8 cellular contexts compared by ENCODE assay signal in the genomic region with DNA sequence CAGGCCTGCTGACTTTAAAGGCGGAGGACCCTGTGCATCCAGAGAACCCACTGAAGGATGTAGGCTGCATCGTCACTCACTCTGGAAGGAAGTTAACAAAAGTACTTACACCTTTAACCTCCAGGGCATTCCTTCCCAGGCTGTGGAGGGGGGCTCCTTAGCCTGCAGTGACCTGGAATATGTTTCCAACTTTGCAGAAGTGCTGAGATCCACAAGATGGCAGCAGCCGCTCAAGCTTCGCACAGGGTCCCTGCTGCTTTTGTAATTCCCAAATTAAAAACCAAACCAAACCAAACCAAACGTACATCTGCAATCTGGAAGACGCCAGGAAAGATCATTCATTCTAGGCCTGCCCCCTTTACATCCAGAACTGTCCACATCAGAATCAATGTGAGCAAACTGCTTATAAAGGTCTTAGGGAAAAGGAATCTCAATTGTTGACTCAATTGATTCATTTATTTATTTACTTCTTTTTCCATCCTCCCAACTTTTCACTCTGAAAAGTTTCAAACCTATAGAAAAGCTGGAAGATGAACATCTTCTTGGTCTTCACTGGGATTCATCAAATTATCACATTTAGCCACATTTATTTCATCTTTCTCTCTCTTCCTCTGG.
DNase-seq lines count a peak whose midpoint lies in the region; ATAC-seq, FAIRE-seq and TF ChIP-seq lines count a peak whose summit lies in the region.

No MANE protein-coding gene starts in this region.

- no peak overlapping the region for H2BK12ac ChIP-seq in neuronal stem cell (ENCODE audit: low read length)

- intact Hi-C loops in esophagus squamous epithelium (cut with DNase I), result no loop called here

- H3K4me2 ChIP-seq in neuronal stem cell (ENCODE audit: insufficient read depth, low read length, poor library complexity, severe bottlenecking), result no peak overlapping the region

- H3K4me1 ChIP-seq in esophagus squamous epithelium, result no peaks in the 10 kb centered on the region
- peaks cover 0 to 3% of the 10 kb centered on the region in 2 donors for H3K4me1 ChIP-seq in neuronal stem cell (ENCODE audit: control insufficient read depth in 2 of 2, insufficient read depth in 1 of 2, low read depth in 1 of 2, low read length in 2 of 2)

- H3K23ac ChIP-seq in neuronal stem cell (ENCODE audit: low read depth, low read length, poor library complexity), result no peak overlapping the region

- no peak overlapping the region for H3K18ac ChIP-seq in neuronal stem cell (ENCODE audit: low read length)

- H3K14ac ChIP-seq in neuronal stem cell (ENCODE audit: low read length), result no peak overlapping the region

- no peak overlapping the region for H3K9ac ChIP-seq in neuronal stem cell (ENCODE audit: low read depth, low read length, poor library complexity)

- peak; percentile 98 for TF ChIP-seq CTCF in D721Med (IDR thresholded peaks at IDR 0.05; ENCODE audit: insufficient read depth, missing control alignments)
- TF ChIP-seq CTCF in esophagus squamous epithelium (IDR thresholded peaks at IDR 0.05), result peak in 5 of 6 experiments; percentile 20 to 58 (median 45)

- H3K36me3 ChIP-seq in esophagus squamous epithelium, result no peaks in the 10 kb centered on the region
- no peaks in the 10 kb centered on the region for H3K36me3 ChIP-seq in neuronal stem cell (replicated peaks in 1 of 2; ENCODE audit: control insufficient read depth in 2 of 2, insufficient read depth in 2 of 2, low read length in 2 of 2)

- DNase-seq in D721Med (ENCODE audit: insufficient read length, low spot score) (peak; percentile 56), OCI-M1 (lab: John Stamatoyannopoulos, UW) (peak; percentile 35), esophagus squamous epithelium (lab: John Stamatoyannopoulos, UW) (no peak), neuronal stem cell (ENCODE audit: low spot score) (peak; percentile 72)
- DNase-seq in activated CD8-positive, alpha-beta memory T cell treated with anti-CD3 and anti-CD28 coated beads, Interleukin-2, amount 50 U/mL, for 48 hours, result no peak

- H3K4me3 ChIP-seq in esophagus squamous epithelium (no peak overlapping the region), neuronal stem cell (ENCODE audit: low read length in 2 of 2) (no peak overlapping the region)

- H2BK5ac ChIP-seq in neuronal stem cell (ENCODE audit: low read length), result no peak overlapping the region

- no peak for FAIRE-seq in D721Med (lab: Jason Lieb, UNC)

- peak; percentile 48 for ATAC-seq in GM21390 (IDR thresholded peaks at IDR 0.05; ENCODE audit: unreplicated experiment)
- no peak for ATAC-seq in GM18861 (IDR thresholded peaks at IDR 0.05; ENCODE audit: unreplicated experiment)
- no peak for ATAC-seq in HG02798 (IDR thresholded peaks at IDR 0.05; ENCODE audit: poor library complexity, unreplicated experiment)

- H3K27ac ChIP-seq in esophagus squamous epithelium, result no peak overlapping the region
- no peak overlapping the region for H3K27ac ChIP-seq in neuronal stem cell (replicated peaks; ENCODE audit: low read length)

- H4K8ac ChIP-seq in neuronal stem cell (ENCODE audit: low read depth, low read length), result no peak overlapping the region

- no peak overlapping the region for H2AFZ ChIP-seq in neuronal stem cell (ENCODE audit: low read length)

- TF ChIP-seq POLR2A in esophagus squamous epithelium (IDR thresholded peaks at IDR 0.05), result no peak

- H2BK120ac ChIP-seq in neuronal stem cell (ENCODE audit: low read depth, low read length), result no peak overlapping the region

- H3K4ac ChIP-seq in neuronal stem cell (ENCODE audit: low read length), result no peak overlapping the region

- no peak overlapping the region for H4K91ac ChIP-seq in neuronal stem cell (ENCODE audit: low read depth, low read length, poor library complexity)

- no peaks in the 10 kb centered on the region for H3K79me1 ChIP-seq in neuronal stem cell (ENCODE audit: low read depth, low read length)

- H3K27me3 ChIP-seq in esophagus squamous epithelium (peaks cover 0 to 14% (median 0%) of the 10 kb centered on the region in 4 donors), neuronal stem cell (ENCODE audit: control insufficient read depth in 3 of 3, insufficient read depth in 3 of 3, low read depth in 1 of 3, low read length in 3 of 3) (peaks cover 0 to 12% (median 0%) of the 10 kb centered on the region in 3 experiments)

- no peak overlapping the region for H2AK5ac ChIP-seq in neuronal stem cell (ENCODE audit: low read depth, low read length)

- WGBS in esophagus squamous epithelium, 2 donors, result 11 to 15% methylated on average over 4 to 6 of the region's 6 CpGs
- no CpG with 5 or more reads among the region's 6 CpGs for WGBS in neuronal stem cell (ENCODE audit: extremely low coverage in 2 of 2, insufficient read length in 2 of 2, insufficient replicate concordance in 1 of 2), 2 donors

- H3K9me3 ChIP-seq in esophagus squamous epithelium (no peaks in the 10 kb centered on the region), neuronal stem cell (replicated peaks in 1 of 2; ENCODE audit: control insufficient read depth in 2 of 2, insufficient read depth in 1 of 2, low read depth in 1 of 2, low read length in 2 of 2) (no peaks in the 10 kb centered on the region)

- no peak overlapping the region for H2BK15ac ChIP-seq in neuronal stem cell (ENCODE audit: low read length)

Comparison
In these comparisons a context has a peak if more than half of its experiments do, and no peak if none do; other contexts are left out.
1. DNase-seq: peak in D721Med (single experiment), OCI-M1 (single experiment) and neuronal stem cell (single experiment); none in esophagus squamous epithelium (single experiment) and activated CD8-positive, alpha-beta memory T cell treated with anti-CD3 and anti-CD28 coated beads, Interleukin-2, amount 50 U/mL, for 48 hours (single experiment).